In the genomic region with DNA sequence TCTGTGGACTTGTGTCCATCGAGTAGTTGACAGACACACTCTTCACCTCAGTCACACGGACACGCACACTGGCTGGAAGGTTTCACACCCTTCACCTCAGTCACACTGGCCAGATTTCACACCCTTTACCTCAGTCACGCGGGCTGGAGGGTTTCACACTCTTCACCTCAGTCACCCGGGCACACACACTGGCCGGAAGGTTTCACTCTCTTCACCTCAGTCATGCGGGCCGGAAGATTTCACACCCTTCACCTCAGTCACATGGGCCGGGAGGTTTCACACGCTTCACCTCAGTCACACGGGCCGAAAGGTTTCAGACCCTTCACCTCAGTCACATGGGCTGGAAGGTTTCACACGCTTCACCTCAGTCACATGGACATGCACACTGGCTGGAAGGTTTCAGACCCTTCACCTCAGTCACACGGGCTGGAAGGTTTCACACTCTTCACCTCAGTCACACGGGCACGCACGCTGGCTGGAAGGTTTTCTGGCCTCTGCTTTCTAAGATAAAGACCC, we compare ENCODE assay signal across 9 cellular contexts.
DNase-seq lines count a peak whose midpoint lies in the region; ATAC-seq lines count a peak whose summit lies in the region.
"Had no signal": no experiment of that assay in that cellular context is flagged by ENCODE, and none has a peak within 500 bp of the region (broad histone marks: within the 10 kb centered on the region; RNA-seq: fewer than 3 reads in every experiment).

No MANE protein-coding gene starts in this region.

- no peaks in the 10 kb centered on the region for H3K36me3 Mint-ChIP-seq in activated T-cell treated with anti-CD3 and anti-CD28 coated beads, Interleukin-2, amount 50 U/mL, for 4 hours (ENCODE audit: insufficient read depth)
- H3K36me3 Mint-ChIP-seq in T-helper 17 cell (ENCODE audit: low read depth), result no peaks in the 10 kb centered on the region

- peaks cover 11% of the 10 kb centered on the region for H3K4me1 Mint-ChIP-seq in activated T-cell treated with anti-CD3 and anti-CD28 coated beads, Interleukin-2, amount 50 U/mL, for 4 hours (ENCODE audit: low read depth)
- H3K4me1 Mint-ChIP-seq in T-helper 17 cell, result peaks cover 3% of the 10 kb centered on the region
- peaks cover 7% of the 10 kb centered on the region for H3K4me1 Mint-ChIP-seq in stimulated activated naive CD8-positive, alpha-beta T cell treated with anti-CD3 and anti-CD28 coated beads, Interleukin-15, amount 100 ng/mL, for 72 hours

- no peak for DNase-seq in activated T-cell treated with anti-CD3 and anti-CD28 coated beads, Interleukin-2, amount 50 U/mL, for 4 hours
- DNase-seq in activated T-cell treated with anti-CD3 and anti-CD28 coated beads, Interleukin-2, amount 50 U/mL, for 1 hour, result no peak
- no peak for DNase-seq in T-helper 17 cell
- DNase-seq in stimulated activated naive CD8-positive, alpha-beta T cell treated with anti-CD3 and anti-CD28 coated beads, Interleukin-15, amount 100 ng/mL, for 72 hours, result peak in 1 of 2 donors; percentile 74
- no peak for DNase-seq in mesenchymal stem cell
- DNase-seq in mesendoderm, result no peak
- DNase-seq: stimulated activated CD4-positive, alpha-beta T cell treated with anti-CD3 and anti-CD28 coated beads, Interleukin-2, amount 100 ng/mL, for 24 hours had no signal

- H3K27ac Mint-ChIP-seq in T-helper 17 cell, result no peak overlapping the region
- no peak overlapping the region for H3K27ac Mint-ChIP-seq in stimulated activated naive CD8-positive, alpha-beta T cell treated with anti-CD3 and anti-CD28 coated beads, Interleukin-15, amount 100 ng/mL, for 72 hours

- H3K27ac ChIP-seq in mesenchymal stem cell (ENCODE audit: low read length, poor library complexity, severe bottlenecking) (no peak overlapping the region), mesendoderm (ENCODE audit: low read depth, low read length) (no peak overlapping the region)

- no peak overlapping the region for H3K4me2 ChIP-seq in mesenchymal stem cell (ENCODE audit: low read length, poor library complexity, severe bottlenecking)
- H3K4me2 ChIP-seq in mesendoderm (ENCODE audit: low read length), result no peak overlapping the region

- no peak overlapping the region for H4K5ac ChIP-seq in mesendoderm (ENCODE audit: low read length)

- H3K79me2 ChIP-seq in mesendoderm (ENCODE audit: control insufficient read depth, insufficient read depth, low read length), result no peaks in the 10 kb centered on the region

- no peak overlapping the region for H2BK15ac ChIP-seq in mesenchymal stem cell (ENCODE audit: low read depth, poor library complexity, severe bottlenecking)
- H2BK15ac ChIP-seq in mesendoderm (replicated peaks; ENCODE audit: low read depth), result no peak overlapping the region

- H3K9ac ChIP-seq in mesenchymal stem cell (ENCODE audit: low read length), result no peak overlapping the region
- H3K9ac ChIP-seq in mesendoderm (ENCODE audit: low read length), result no peak overlapping the region

- H3K4ac ChIP-seq in mesenchymal stem cell (ENCODE audit: low read depth in 1 of 2, low read length in 2 of 2) (no peak overlapping the region), mesendoderm (ENCODE audit: low read depth, low read length) (no peak overlapping the region)

- no peak overlapping the region for H2AK5ac ChIP-seq in mesenchymal stem cell (ENCODE audit: low read length, severe bottlenecking)
- no peak overlapping the region for H2AK5ac ChIP-seq in mesendoderm (ENCODE audit: low read length)

- no peak overlapping the region for H3K14ac ChIP-seq in mesenchymal stem cell (ENCODE audit: low read length in 2 of 2)

- H3K4me3 ChIP-seq in mesenchymal stem cell (ENCODE audit: insufficient read depth in 1 of 2, low read depth in 1 of 2, low read length in 2 of 2), result no peak overlapping the region
- H3K4me3 ChIP-seq in mesendoderm (ENCODE audit: low read length), result no peak overlapping the region

- H3K36me3 ChIP-seq in mesenchymal stem cell (ENCODE audit: control insufficient read depth in 1 of 2, insufficient read depth in 2 of 2, low read depth in 1 of 2, low read length in 2 of 2), result no peaks in the 10 kb centered on the region
- H3K36me3 ChIP-seq in mesendoderm (ENCODE audit: control insufficient read depth, insufficient read depth, low read length), result no peaks in the 10 kb centered on the region

- H2BK120ac ChIP-seq in mesenchymal stem cell (ENCODE audit: low read depth, low read length), result no peak overlapping the region
- H2BK120ac ChIP-seq in mesendoderm (ENCODE audit: low read depth, low read length), result no peak overlapping the region

- H3K18ac ChIP-seq in mesenchymal stem cell (ENCODE audit: low read depth in 1 of 2, low read length in 2 of 2) (no peak overlapping the region), mesendoderm (ENCODE audit: low read length) (no peak overlapping the region)

- ATAC-seq in activated T-cell treated with anti-CD3 and anti-CD28 coated beads, Interleukin-2, amount 50 U/mL, for 4 hours, result peak; percentile 48 to 79
- ATAC-seq in HG02840 (IDR thresholded peaks at IDR 0.05; ENCODE audit: low FRiP score, unreplicated experiment) (peak; percentile 62), T-helper 17 cell (peak; percentile 28), GM18868 (IDR thresholded peaks at IDR 0.05; ENCODE audit: unreplicated experiment) (no peak)
- ATAC-seq in stimulated activated naive CD8-positive, alpha-beta T cell treated with anti-CD3 and anti-CD28 coated beads, Interleukin-15, amount 100 ng/mL, for 72 hours, result peak; percentile 94

- no peak overlapping the region for H2BK5ac ChIP-seq in mesenchymal stem cell (ENCODE audit: low read depth, low read length, poor library complexity, severe bottlenecking)
- no peak overlapping the region for H2BK5ac ChIP-seq in mesendoderm (ENCODE audit: low read length)

- H3K56ac ChIP-seq in mesendoderm (ENCODE audit: low read length), result no peak overlapping the region

- H3K9me3 ChIP-seq in T-helper 17 cell (ENCODE audit: control insufficient read depth, low read length, poor library complexity, severe bottlenecking), result no peaks in the 10 kb centered on the region
- H3K9me3 ChIP-seq in mesenchymal stem cell (ENCODE audit: control insufficient read depth, low read length), result peaks cover 3% of the 10 kb centered on the region

- H4K91ac ChIP-seq in mesenchymal stem cell (ENCODE audit: low read length), result no peak overlapping the region

- H4K8ac ChIP-seq in mesenchymal stem cell (ENCODE audit: low read length), result no peak overlapping the region
- H4K8ac ChIP-seq in mesendoderm (ENCODE audit: low read depth, low read length), result no peak overlapping the region

- H3K9me3 Mint-ChIP-seq in activated T-cell treated with anti-CD3 and anti-CD28 coated beads, Interleukin-2, amount 50 U/mL, for 4 hours, result no peaks in the 10 kb centered on the region
- H3K9me3 Mint-ChIP-seq in stimulated activated naive CD8-positive, alpha-beta T cell treated with anti-CD3 and anti-CD28 coated beads, Interleukin-15, amount 100 ng/mL, for 72 hours, result peaks cover 0 to under 1% of the 10 kb centered on the region in 2 donors

- H3K79me1 ChIP-seq in mesenchymal stem cell (replicated peaks; ENCODE audit: low read length, poor library complexity, severe bottlenecking), result no peaks in the 10 kb centered on the region
- H3K79me1 ChIP-seq in mesendoderm (ENCODE audit: low read length), result no peaks in the 10 kb centered on the region

- H2AFZ ChIP-seq in mesenchymal stem cell (ENCODE audit: low read depth, low read length), result no peak overlapping the region

- no peak overlapping the region for H2BK12ac ChIP-seq in mesenchymal stem cell (ENCODE audit: low read length in 2 of 2)

- peaks cover 4% of the 10 kb centered on the region for H3K27me3 Mint-ChIP-seq in activated T-cell treated with anti-CD3 and anti-CD28 coated beads, Interleukin-2, amount 50 U/mL, for 4 hours (ENCODE audit: low read depth)
- peaks cover 7% of the 10 kb centered on the region for H3K27me3 Mint-ChIP-seq in T-helper 17 cell
- H3K27me3 Mint-ChIP-seq in stimulated activated naive CD8-positive, alpha-beta T cell treated with anti-CD3 and anti-CD28 coated beads, Interleukin-15, amount 100 ng/mL, for 72 hours, result peaks cover 13% of the 10 kb centered on the region

- WGBS in mesenchymal stem cell, result 93% methylated on average over 18 of the region's 18 CpGs
- WGBS in mesendoderm (ENCODE audit: extremely low coverage, insufficient coverage, low lambda C conversion rate), result no CpG with 5 or more reads among the region's 18 CpGs

- H3K27me3 ChIP-seq in mesenchymal stem cell (ENCODE audit: control insufficient read depth in 1 of 2, insufficient read depth in 1 of 2, low read length in 2 of 2) (peaks cover 7 to 61% of the 10 kb centered on the region in 2 experiments), mesendoderm (ENCODE audit: insufficient read depth, low read length, poor library complexity) (no peaks in the 10 kb centered on the region)

- H3K23ac ChIP-seq in mesenchymal stem cell (ENCODE audit: low read length in 2 of 2) (no peak overlapping the region), mesendoderm (ENCODE audit: low read length) (no peak overlapping the region)

- no peak overlapping the region for H3K4me3 Mint-ChIP-seq in activated T-cell treated with anti-CD3 and anti-CD28 coated beads, Interleukin-2, amount 50 U/mL, for 4 hours
- no peak overlapping the region for H3K4me3 Mint-ChIP-seq in T-helper 17 cell
- H3K4me3 Mint-ChIP-seq in stimulated activated naive CD8-positive, alpha-beta T cell treated with anti-CD3 and anti-CD28 coated beads, Interleukin-15, amount 100 ng/mL, for 72 hours, result no peak overlapping the region

- no peaks in the 10 kb centered on the region for H3K4me1 ChIP-seq in mesenchymal stem cell (ENCODE audit: control insufficient read depth, insufficient read depth, low read depth, low read length)
- H3K4me1 ChIP-seq in mesendoderm (ENCODE audit: control insufficient read depth, low read depth, low read length), result no peaks in the 10 kb centered on the region
